ENCODE assay signal across 27 cellular contexts in genomic region chr19:30112171-30112570, GRCh38.
"Had no signal": no experiment of that assay in that cellular context is flagged by ENCODE, and none has a peak within 500 bp of the region (broad histone marks: within the 10 kb centered on the region; RNA-seq: fewer than 3 reads in every experiment).

No MANE protein-coding gene starts in this region.

- FAIRE-seq: astrocyte, bronchial epithelial cell, frontal cortex had no signal

- H3K36me3 ChIP-seq: brain microvascular endothelial cell had no signal

- H3K27ac ChIP-seq: brain microvascular endothelial cell, coronary artery, dorsolateral prefrontal cortex had no signal

- H3K4me3 ChIP-seq: coronary artery, dorsolateral prefrontal cortex had no signal

- ATAC-seq: activated naive CD4-positive, alpha-beta T cell treated with anti-CD3 and anti-CD28 coated beads, Interleukin-2, amount 50 U/mL, for 72 hours; activated T-cell treated with anti-CD3 and anti-CD28 coated beads, Interleukin-2, amount 50 U/mL, for 72 hours; esophagus mucosa; WTC11 had no signal

- DNase-seq: activated CD4-positive, alpha-beta memory T cell treated with anti-CD3 and anti-CD28 coated beads, Interleukin-2, amount 10 ng/mL, durations not matched to agents 7 days and 5 days; activated CD4-positive, alpha-beta T cell treated with anti-CD3 and anti-CD28 coated beads for 1 hour; activated CD4-positive, alpha-beta T cell treated with anti-CD3 and anti-CD28 coated beads for 4 hours; activated CD4-positive, alpha-beta T cell treated with anti-CD3 and anti-CD28 coated beads, Interleukin-2, amount 10 ng/mL, durations not matched to agents 7 days and 5 days; activated CD4-positive, alpha-beta T cell treated with anti-CD3 and anti-CD28 coated beads, Interleukin-2, amount 50 U/mL, for 4 hours; activated CD8-positive, alpha-beta memory T cell treated with anti-CD3 and anti-CD28 coated beads, Interleukin-2, amount 50 U/mL, for 48 hours; activated gamma-delta T cell; activated naive CD4-positive, alpha-beta T cell; activated naive CD4-positive, alpha-beta T cell treated with anti-CD3 and anti-CD28 coated beads, Interleukin-2, amount 10 ng/mL, durations not matched to agents 7 days and 5 days; activated naive CD8-positive, alpha-beta T cell treated with anti-CD3 and anti-CD28 coated beads, Interleukin-2, amount 10 ng/mL, durations not matched to agents 7 days and 5 days; activated T-cell treated with anti-CD3 and anti-CD28 coated beads for 4 hours; activated T-cell treated with anti-CD3 and anti-CD28 coated beads, Interleukin-2, amount 50 U/mL, for 24 hours; activated T-cell treated with anti-CD3 and anti-CD28 coated beads, Interleukin-2, amount 50 U/mL, for 72 hours; brain microvascular endothelial cell; effector memory CD4-positive, alpha-beta T cell; endodermal cell; foreskin fibroblast; head of caudate nucleus; T-helper 2 cell had no signal

- H3K27me3 ChIP-seq: brain microvascular endothelial cell had no signal
